20 cellular contexts compared by ENCODE assay signal in genomic region chr6:18312368-18312767, GRCh38. TPM values are rescaled to one million over a fixed set of nuclear protein-coding genes. Genes with fewer than 3 reads are reported as not detected.
A peak's percentile ranks its signal among the peaks of the same experiment; 100 is the strongest.
DNase-seq lines count a peak whose midpoint lies in the region; ATAC-seq, FAIRE-seq and TF ChIP-seq lines count a peak whose summit lies in the region.
"Had no signal": no experiment of that assay in that cellular context is flagged by ENCODE, and none has a peak within 500 bp of the region (broad histone marks: within the 10 kb centered on the region; RNA-seq: fewer than 3 reads in every experiment).

No MANE protein-coding gene starts in this region.

- in situ Hi-C loops in HAP-1 (cut with MboI; ENCODE audit: low sequenced_read_pairs), result no loop called here

- no peak overlapping the region for H2BK120ac ChIP-seq in mesendoderm (ENCODE audit: low read depth, low read length)

- intact Hi-C loops in CD8-positive, alpha-beta T cell (cut with DNase I, micrococcal nuclease), result no loop called here

- no peak overlapping the region for H2BK5ac ChIP-seq in mesendoderm (ENCODE audit: low read length)

- no peaks in the 10 kb centered on the region for H3K4me1 Mint-ChIP-seq in CD8-positive, alpha-beta T cell (ENCODE audit: low read depth)

- H3K27me3 ChIP-seq in HAP-1 (ENCODE audit: low read depth), result no peaks in the 10 kb centered on the region
- H3K27me3 ChIP-seq in mesendoderm (ENCODE audit: insufficient read depth, low read length, poor library complexity), result no peaks in the 10 kb centered on the region
- H3K27me3 ChIP-seq in CD8-positive, alpha-beta T cell (ENCODE audit: insufficient read depth, low read length), result no peaks in the 10 kb centered on the region

- no peak overlapping the region for H4K5ac ChIP-seq in mesendoderm (ENCODE audit: low read length)

- H3K4me3 Mint-ChIP-seq in CD8-positive, alpha-beta T cell, result no peak overlapping the region
- H3K4me3 Mint-ChIP-seq: CD4-positive, alpha-beta T cell had no signal

- no peak for ATAC-seq in CD8-positive, alpha-beta T cell

- H3K36me3 Mint-ChIP-seq in CD8-positive, alpha-beta T cell, result no peaks in the 10 kb centered on the region

- peaks cover 22% of the 10 kb centered on the region for H3K27me3 Mint-ChIP-seq in CD8-positive, alpha-beta T cell (ENCODE audit: low read depth)

- H3K79me1 ChIP-seq in mesendoderm (ENCODE audit: low read length), result no peaks in the 10 kb centered on the region

- no peaks in the 10 kb centered on the region for H3K79me2 ChIP-seq in mesendoderm (ENCODE audit: control insufficient read depth, insufficient read depth, low read length)

- no peak for TF ChIP-seq CTCF in CD8-positive, alpha-beta T cell (IDR thresholded peaks at IDR 0.05)

- H3K27ac ChIP-seq in mesendoderm (ENCODE audit: low read depth, low read length), result no peak overlapping the region
- H3K27ac ChIP-seq in CD8-positive, alpha-beta T cell (ENCODE audit: low read depth, low read length), result no peak overlapping the region
- H3K27ac ChIP-seq: C4-2B, GM23248, HL-60 had no signal

- DNase-seq in H54 (ENCODE audit: insufficient read length, low spot score) (no peak), HAP-1 (ENCODE audit: low spot score in 2 of 2) (peak; percentile 23 to 72), OCI-M1 (lab: John Stamatoyannopoulos, UW) (peak; percentile 25), mesendoderm (peak; percentile 83), NCI-H1092 treated with DMSO at 0.1 percent for 48 hours (lab: John Stamatoyannopoulos, UW) (no peak)
- DNase-seq in CD8-positive, alpha-beta T cell, result no peak
- DNase-seq in activated T-cell treated with anti-CD3 and anti-CD28 coated beads, Interleukin-2, amount 50 U/mL, for 1 hour, result no peak
- DNase-seq: ACHN; CD4-positive, alpha-beta T cell; DMS153; DMS79; GDM1; GM23248; H7; KBM-7 had no signal

- H3K4me1 ChIP-seq in HAP-1 (peaks cover 11% of the 10 kb centered on the region), mesendoderm (ENCODE audit: control insufficient read depth, low read depth, low read length) (peaks cover 3% of the 10 kb centered on the region)
- H3K4me1 ChIP-seq in CD8-positive, alpha-beta T cell (ENCODE audit: insufficient read depth, low read length), result no peaks in the 10 kb centered on the region

- H3K9ac ChIP-seq in mesendoderm (ENCODE audit: low read length), result no peak overlapping the region
- H3K9ac ChIP-seq: GM23248 had no signal

- no peak for TF ChIP-seq POLR2A in H54 (IDR thresholded peaks at IDR 0.05; ENCODE audit: low read depth, low read length)

- H3K4me3 ChIP-seq in HAP-1, result no peak overlapping the region
- H3K4me3 ChIP-seq in mesendoderm (ENCODE audit: low read length), result no peak overlapping the region
- H3K4me3 ChIP-seq in CD8-positive, alpha-beta T cell (ENCODE audit: low read depth, low read length), result no peak overlapping the region
- H3K4me3 ChIP-seq: GM23248 had no signal

- H3K18ac ChIP-seq in mesendoderm (ENCODE audit: low read length), result no peak overlapping the region

- no peak overlapping the region for H4K8ac ChIP-seq in mesendoderm (ENCODE audit: low read depth, low read length)

- CTCF ChIA-PET in CD8-positive, alpha-beta T cell (lab: Charles Lee), result interaction anchor here (1.0 to 1.1 kb wide), 2 partner anchors 12 to 191 kb away, joined by 4 to 6 read pairs; no protein-coding TSS in a partner anchor

- POLR2A ChIA-PET in CD8-positive, alpha-beta T cell (lab: Charles Lee), result no interaction called here

- no peak overlapping the region for H2AK5ac ChIP-seq in mesendoderm (ENCODE audit: low read length)

- H3K27ac Mint-ChIP-seq in CD8-positive, alpha-beta T cell, result no peak overlapping the region
- H3K27ac Mint-ChIP-seq: CD4-positive, alpha-beta T cell had no signal

- H3K36me3 ChIP-seq in HAP-1 (replicated peaks) (no peaks in the 10 kb centered on the region), mesendoderm (ENCODE audit: control insufficient read depth, insufficient read depth, low read length) (no peaks in the 10 kb centered on the region)
- no peaks in the 10 kb centered on the region for H3K36me3 ChIP-seq in CD8-positive, alpha-beta T cell (ENCODE audit: insufficient read depth, low read length)

- H3K23ac ChIP-seq in mesendoderm (ENCODE audit: low read length), result no peak overlapping the region

- no peak overlapping the region for H3K4ac ChIP-seq in mesendoderm (ENCODE audit: low read depth, low read length)

- H2BK15ac ChIP-seq in mesendoderm (replicated peaks; ENCODE audit: low read depth), result no peak overlapping the region

- H3K56ac ChIP-seq in mesendoderm (ENCODE audit: low read length), result no peak overlapping the region

- H3K4me2 ChIP-seq in mesendoderm (ENCODE audit: low read length), result no peak overlapping the region

- peaks cover 2% of the 10 kb centered on the region; the same call in 1 of the 2 replicates for H3K9me3 ChIP-seq in HAP-1
- no peaks in the 10 kb centered on the region for H3K9me3 ChIP-seq in CD8-positive, alpha-beta T cell (ENCODE audit: low read length)

- FAIRE-seq in H54 (lab: Jason Lieb, UNC), result peak; percentile 6
- FAIRE-seq: A204.1, GM12892, GM18507 had no signal

- H3K9me3 Mint-ChIP-seq in CD8-positive, alpha-beta T cell, result no peaks in the 10 kb centered on the region
- H3K9me3 Mint-ChIP-seq: CD4-positive, alpha-beta T cell had no signal

RNA-seq across cellular contexts. Expression of gene DEK, which starts 48.0 kb away (rescaled TPM):
- 262 TPM for polyA plus RNA-seq in mesendoderm (2013, experiment 1 of 2)
- polyA plus RNA-seq in mesendoderm (2013, experiment 2 of 2), result 269 TPM
- total RNA-seq in CD8-positive, alpha-beta T cell, result 10 to 100 TPM; 39.5 to 47.5 TPM

Comparison
In these comparisons a context has a peak if more than half of its experiments do, and no peak if none do; other contexts are left out.
1. DNase-seq: peak in HAP-1 (2 of 2), OCI-M1 (single experiment) and mesendoderm (single experiment); none in H54 (single experiment), CD8-positive, alpha-beta T cell (0 of 7), NCI-H1092 treated with DMSO at 0.1 percent for 48 hours (single experiment) and activated T-cell treated with anti-CD3 and anti-CD28 coated beads, Interleukin-2, amount 50 U/mL, for 1 hour (single experiment).